ENCODE assay signal across 2 cellular contexts in genomic region chr7:66757939-66758338, GRCh38.
TF ChIP-seq lines count a peak whose summit lies in the region.

No MANE protein-coding gene starts in this region.

TF ChIP-seq in liver, 16 proteins besides CTCF, POLR2A, EP300 and RAD21:
- TF ChIP-seq TAF1 (conservative IDR thresholded peaks at IDR 0.05) (no peak), GABPA (IDR thresholded peaks at IDR 0.05 in 1 of 2, conservative IDR thresholded peaks at IDR 0.05 in 1 of 2) (no peak), ATF3 (IDR thresholded peaks at IDR 0.05) (no peak), RXRA (IDR thresholded peaks at IDR 0.05) (peak; percentile 24 to 75), HNF4A (conservative IDR thresholded peaks at IDR 0.05) (peak in 1 of 2 donors; percentile 54), NR2F2 (IDR thresholded peaks at IDR 0.05) (peak; percentile 94)
TF ChIP-seq in liver: peak in this region for 3.

TF ChIP-seq in HepG2, 621 proteins besides CTCF, POLR2A, EP300 and RAD21:
- no peak for TF ChIP-seq ZNF101 (CRISPR knock-in tag; IDR thresholded peaks at IDR 0.05; ENCODE audit: borderline replicate concordance, low read depth)
- TF ChIP-seq TEF (CRISPR knock-in tag; IDR thresholded peaks at IDR 0.05) = no peak
- TF ChIP-seq NR2F6 (IDR thresholded peaks at IDR 0.05) = no peak
- TF ChIP-seq NR2F6 (CRISPR knock-in tag; IDR thresholded peaks at IDR 0.05) = no peak
- no peak for TF ChIP-seq ZNF326 (CRISPR knock-in tag; IDR thresholded peaks at IDR 0.05; ENCODE audit: borderline replicate concordance)
- no peak for TF ChIP-seq JARID2 (CRISPR knock-in tag; IDR thresholded peaks at IDR 0.05; ENCODE audit: insufficient replicate concordance)
- TF ChIP-seq ATF7-NPFF (CRISPR knock-in tag; IDR thresholded peaks at IDR 0.05; ENCODE audit: low read depth) = no peak
- no peak for TF ChIP-seq RAD51 (IDR thresholded peaks at IDR 0.05; ENCODE audit: borderline replicate concordance)
- TF ChIP-seq SOX6 (IDR thresholded peaks at IDR 0.05) = no peak
- no peak for TF ChIP-seq SOX6 (CRISPR knock-in tag; IDR thresholded peaks at IDR 0.05)
- no peak for TF ChIP-seq ZSCAN12 (CRISPR knock-in tag; IDR thresholded peaks at IDR 0.05)
